ENCODE assay signal across 8 cellular contexts in the genomic region with DNA sequence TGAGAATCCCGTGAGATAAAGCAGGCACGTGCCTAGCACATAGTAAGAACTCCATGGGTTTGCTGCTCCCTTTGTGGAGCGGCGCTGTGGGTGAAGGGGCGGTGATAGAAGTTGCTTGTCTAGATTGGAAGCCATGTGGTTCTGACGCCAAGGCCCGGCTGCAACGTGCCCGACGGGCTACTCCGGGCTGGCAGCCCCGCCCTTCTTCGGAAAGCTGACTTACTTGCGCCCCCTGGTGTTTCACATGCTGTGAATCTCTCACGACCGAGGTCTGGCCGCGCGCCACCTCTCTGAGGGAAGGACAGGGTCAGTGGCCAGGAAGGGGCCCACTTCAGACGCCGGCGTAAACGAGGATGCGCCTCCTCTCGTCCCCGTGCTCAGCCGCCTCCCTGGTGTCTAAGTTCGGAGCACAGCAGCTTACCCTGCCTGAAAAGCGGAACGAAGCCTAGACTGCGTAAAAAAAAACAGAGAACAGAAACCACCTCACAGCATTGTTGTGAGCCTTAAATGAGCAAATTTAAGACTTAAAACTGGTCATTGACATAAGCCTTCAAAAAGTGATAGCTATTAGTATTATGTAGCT. TPM values are rescaled to one million over a fixed set of nuclear protein-coding genes. Genes with fewer than 3 reads are reported as not detected.
DNase-seq lines count a peak whose midpoint lies in the region; ATAC-seq and TF ChIP-seq lines count a peak whose summit lies in the region.

No MANE protein-coding gene starts in this region.

- H3K36me3 ChIP-seq in HUES64 (ENCODE audit: insufficient read depth, low read length) (no peaks in the 10 kb centered on the region), OCI-LY1 (ENCODE audit: insufficient read depth, low read length) (no peaks in the 10 kb centered on the region)

- no peaks in the 10 kb centered on the region for H4K20me1 ChIP-seq in OCI-LY1 (ENCODE audit: insufficient read depth, low read length)

- 4% methylated on average over 31 of the region's 31 CpGs for WGBS in HUES64

- no peaks in the 10 kb centered on the region for H3K79me2 ChIP-seq in OCI-LY1 (ENCODE audit: insufficient read depth, low read length)

- H3K4me3 ChIP-seq in HUES64 (ENCODE audit: low read length) (peak overlapping the region; percentile 21), OCI-LY1 (ENCODE audit: low read depth, low read length, poor library complexity, severe bottlenecking) (peak overlapping the region; percentile 55)

- no peaks in the 10 kb centered on the region for H3F3A ChIP-seq in OCI-LY1 (ENCODE audit: insufficient read depth, low read length)

- peaks cover 13% of the 10 kb centered on the region for H3K27me3 ChIP-seq in HUES64 (ENCODE audit: insufficient read depth, low read length)
- no peaks in the 10 kb centered on the region for H3K27me3 ChIP-seq in OCI-LY1 (ENCODE audit: insufficient read depth, low read length)

- H3K27ac ChIP-seq in HUES64 (ENCODE audit: low read depth, low read length) (no peak overlapping the region), OCI-LY1 (ENCODE audit: low read depth, low read length, poor library complexity, severe bottlenecking) (no peak overlapping the region)

- ATAC-seq in GM21515 (IDR thresholded peaks at IDR 0.05; ENCODE audit: unreplicated experiment): peak; percentile 96

- no peaks in the 10 kb centered on the region for H3K9me2 ChIP-seq in OCI-LY1 (ENCODE audit: low read depth, low read length)

- peak overlapping the region; percentile 77 for H3K4me2 ChIP-seq in OCI-LY1 (ENCODE audit: low read length)

- peak overlapping the region; percentile 95; the same call in 1 of the 2 replicates for H2AFZ ChIP-seq in OCI-LY1 (ENCODE audit: low read length)

- H3K9me3 ChIP-seq in HUES64 (ENCODE audit: insufficient read depth, low read depth, low read length) (no peaks in the 10 kb centered on the region), OCI-LY1 (ENCODE audit: low read length) (no peaks in the 10 kb centered on the region)

- no peak overlapping the region for H3K9ac ChIP-seq in HUES64 (ENCODE audit: low read depth, low read length)
- H3K9ac ChIP-seq in OCI-LY1 (ENCODE audit: low read length): peak overlapping the region; percentile 41; the same call in 1 of the 2 replicates

- H3K4me1 ChIP-seq in HUES64 (ENCODE audit: insufficient read depth, low read length) (peaks cover 12% of the 10 kb centered on the region), OCI-LY1 (ENCODE audit: insufficient read depth, low read length, severe bottlenecking) (peaks cover 22% of the 10 kb centered on the region)

- peak; percentile 95 for DNase-seq in DMS 273 (lab: John Stamatoyannopoulos, UW; ENCODE audit: unreplicated experiment)
- peak; percentile 76 for DNase-seq in activated T-cell treated with anti-CD3 and anti-CD28 coated beads for 1 hour (ENCODE audit: low read depth)
- DNase-seq in epidermal melanocyte (ENCODE audit: insufficient read length, low spot score): peak; percentile 50
- DNase-seq in mucosa of gallbladder (ENCODE audit: low spot score): peak; percentile 96
- DNase-seq in stimulated activated CD8-positive, alpha-beta memory T cell treated with anti-CD3 and anti-CD28 coated beads, Interleukin-4, amount 100 ng/mL, for 1 hour (ENCODE audit: low read depth in 2 of 2, low spot score in 1 of 2): peak; percentile 56 to 69

- TF ChIP-seq CTCF in OCI-LY1 (IDR thresholded peaks at IDR 0.05; ENCODE audit: low read length): peak; percentile 93

RNA-seq across cellular contexts. Expression of a gene that starts 42.6 kb away (rescaled TPM):
- 0.45 TPM for polyA plus RNA-seq in HUES64 (2013, experiment 1 of 2)
- 0.32 TPM for polyA plus RNA-seq in HUES64 (2013, experiment 2 of 2)
- 8.1 TPM for total RNA-seq in mucosa of gallbladder
